In the genomic region with DNA sequence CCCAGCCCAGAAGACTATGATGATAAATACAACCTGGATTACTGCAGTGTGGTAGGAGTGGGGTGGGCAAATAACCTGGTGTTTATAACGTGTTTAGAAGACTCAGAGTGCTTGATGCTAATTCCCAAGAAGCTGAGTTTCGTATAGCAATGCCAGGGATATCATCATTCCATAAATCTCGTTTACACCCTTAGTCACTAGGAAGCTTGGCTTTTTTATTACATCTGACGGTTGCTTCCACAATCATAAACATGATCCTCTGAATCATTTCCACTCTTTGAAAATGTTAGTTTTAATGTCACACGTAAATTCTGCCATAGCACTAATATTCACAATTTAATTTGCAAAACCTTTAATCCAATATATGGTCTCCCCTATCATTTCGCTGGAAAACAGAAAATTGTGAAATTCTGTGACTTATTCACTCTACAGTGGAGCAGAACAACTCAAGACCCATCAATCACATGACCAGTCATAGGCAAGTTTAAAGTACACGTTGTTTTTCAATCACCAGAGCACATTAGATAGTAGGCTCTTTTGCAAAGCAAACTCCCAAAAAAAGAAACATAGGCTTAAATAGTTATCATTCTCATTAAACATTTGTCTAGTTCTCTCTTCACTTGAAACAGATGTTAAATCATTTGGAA, we compare ENCODE assay signal across 17 cellular contexts.
"Had no signal": no experiment of that assay in that cellular context is flagged by ENCODE, and none has a peak within 500 bp of the region (broad histone marks: within the 10 kb centered on the region; RNA-seq: fewer than 3 reads in every experiment).

No MANE protein-coding gene starts in this region.

- H3K27ac ChIP-seq: breast epithelium, neutrophil, suprapubic skin, VCaP had no signal

- H3K36me3 Mint-ChIP-seq: type B pancreatic cell had no signal

- H3K36me3 ChIP-seq: breast epithelium, neutrophil, suprapubic skin had no signal

- H3K27me3 ChIP-seq: breast epithelium, neutrophil, suprapubic skin had no signal

- H3K4me3 ChIP-seq: breast epithelium, suprapubic skin had no signal

- DNase-seq: activated CD4-positive, alpha-beta memory T cell treated with anti-CD3 and anti-CD28 coated beads for 36 hours; activated gamma-delta T cell; activated T-cell treated with anti-CD3 and anti-CD28 coated beads, Interleukin-2, amount 50 U/mL, for 48 hours; aorta; hippocampal formation; midbrain; posterior cingulate gyrus; right cardiac atrium; stimulated activated CD4-positive, alpha-beta T cell treated with anti-CD3 and anti-CD28 coated beads, Interleukin-2, amount 100 ng/mL, for 24 hours; stimulated activated naive CD4-positive, alpha-beta T cell treated with Interleukin-2 at 50 U/mL for 16 hours; T-helper 1 cell had no signal

- H3K4me3 Mint-ChIP-seq: activated CD4-positive, alpha-beta memory T cell treated with anti-CD3 and anti-CD28 coated beads for 36 hours; activated naive CD8-positive, alpha-beta T cell; type B pancreatic cell had no signal

- H3K9me3 ChIP-seq: breast epithelium, neutrophil, suprapubic skin had no signal

- ATAC-seq: right cardiac atrium had no signal

- H3K4me1 ChIP-seq: breast epithelium had no signal

- H3K27ac Mint-ChIP-seq: activated CD4-positive, alpha-beta memory T cell treated with anti-CD3 and anti-CD28 coated beads for 36 hours; activated naive CD8-positive, alpha-beta T cell; type B pancreatic cell had no signal
